ENCODE assay signal across 19 cellular contexts in genomic region chr10:77177161-77177560, GRCh38.
"Had no signal": no experiment of that assay in that cellular context is flagged by ENCODE, and none has a peak within 500 bp of the region (broad histone marks: within the 10 kb centered on the region; RNA-seq: fewer than 3 reads in every experiment).

No MANE protein-coding gene starts in this region.

- H3K36me3 ChIP-seq: heart right ventricle, neutrophil, tibial artery had no signal

- H3K9me3 ChIP-seq: heart right ventricle, neutrophil, tibial artery had no signal

- H3K4me2 ChIP-seq: smooth muscle cell had no signal

- H3K4me3 ChIP-seq: coronary artery, heart right ventricle, smooth muscle cell, tibial artery had no signal

- DNase-seq: effector CD4-positive, alpha-beta T cell; endodermal cell; erythroblast; heart right ventricle; islet precursor cell; mammary epithelial cell; naive thymus-derived CD4-positive, alpha-beta T cell; right cardiac atrium; stimulated activated CD4-positive, alpha-beta T cell treated with anti-CD3 and anti-CD28 coated beads, Interleukin-2, amount 100 ng/mL, for 48 hours; stimulated activated CD8-positive, alpha-beta memory T cell treated with anti-CD3 and anti-CD28 coated beads, Interleukin-4, amount 100 ng/mL, for 48 hours; stimulated activated naive CD8-positive, alpha-beta T cell treated with anti-CD3 and anti-CD28 coated beads, Interleukin-15, Interleukin-2, amounts not matched to agents 100 U/mL and 50 U/mL, for 24 hours; tibial artery had no signal

- ATAC-seq: heart right ventricle; left lobe of liver; naive thymus-derived CD4-positive, alpha-beta T cell; right cardiac atrium; stimulated activated effector memory CD8-positive, alpha-beta T cell treated with anti-CD3 and anti-CD28 coated beads, Interleukin-12 subunit alpha, Interleukin-12 subunit beta, amount 100 ng/mL, for 72 hours; stimulated activated naive CD8-positive, alpha-beta T cell treated with anti-CD3 and anti-CD28 coated beads, Interleukin-15, Interleukin-2, amounts not matched to agents 100 U/mL and 50 U/mL, for 24 hours had no signal

- H3K27ac ChIP-seq: coronary artery, heart right ventricle, neutrophil had no signal

- FAIRE-seq: endothelial cell of umbilical vein, frontal cortex had no signal

- H3K27me3 ChIP-seq: tibial artery had no signal
